Comparison of ENCODE assay signal across 28 cellular contexts in genomic region chr20:36528875-36529425, GRCh38. TPM values are rescaled to one million over a fixed set of nuclear protein-coding genes. Genes with fewer than 3 reads are reported as not detected.
DNase-seq lines count a peak whose midpoint lies in the region; ATAC-seq and TF ChIP-seq lines count a peak whose summit lies in the region.
"Had no signal": no experiment of that assay in that cellular context is flagged by ENCODE, and none has a peak within 500 bp of the region (broad histone marks: within the 10 kb centered on the region; RNA-seq: fewer than 3 reads in every experiment).

No MANE protein-coding gene starts in this region.

- H3K27me3 Mint-ChIP-seq in naive B cell = no peaks in the 10 kb centered on the region
- H3K27me3 Mint-ChIP-seq: activated T-cell treated with anti-CD3 and anti-CD28 coated beads, Interleukin-2, amount 50 U/mL, for 24 hours; B cell; central memory CD8-positive, alpha-beta T cell; naive thymus-derived CD8-positive, alpha-beta T cell had no signal

- no peak for DNase-seq in heart left ventricle
- DNase-seq in heart right ventricle = no peak
- DNase-seq in caudate nucleus (lab: John Stamatoyannopoulos, UW) = peak in 1 of 61 donors; percentile 10
- no peak for DNase-seq in naive B cell
- DNase-seq in testis = no peak
- no peak for DNase-seq in amygdala (lab: John Stamatoyannopoulos, UW)
- no peak for DNase-seq in activated T-cell treated with anti-CD3 and anti-CD28 coated beads, Interleukin-2, amount 50 U/mL, for 48 hours
- DNase-seq in HuH-7 (ENCODE audit: low spot score) = no peak
- DNase-seq: activated CD8-positive, alpha-beta memory T cell treated with anti-CD3 and anti-CD28 coated beads for 24 hours; activated naive CD4-positive, alpha-beta T cell treated with Interleukin-2 at 50 U/mL for 16 hours; activated T-cell treated with anti-CD3 and anti-CD28 coated beads, Interleukin-2, amount 50 U/mL, for 24 hours; GM23248; KG1; left cardiac atrium; MM.1S; naive thymus-derived CD8-positive, alpha-beta T cell; NCI-H1417; NCI-H2081 treated with DMSO at 0.1 percent for 48 hours; stimulated activated CD4-positive, alpha-beta T cell treated with anti-CD3 and anti-CD28 coated beads, Interleukin-1b, Interleukin-23, amount 100 ng/mL, for 48 hours; T-helper 1 cell had no signal

- TF ChIP-seq POLR2A in heart left ventricle (IDR thresholded peaks at IDR 0.05) (no peak), testis (IDR thresholded peaks at IDR 0.05) (no peak)

- intact Hi-C loops in heart left ventricle (cut with DNase I) = no loop called here
- intact Hi-C loops in heart right ventricle (cut with DNase I) = no loop called here
- intact Hi-C loops in testis (cut with DNase I; ENCODE audit: low total_unique reads) = no loop called here

- no peaks in the 10 kb centered on the region for H3K9me3 ChIP-seq in heart left ventricle
- no peaks in the 10 kb centered on the region for H3K9me3 ChIP-seq in heart right ventricle
- no peaks in the 10 kb centered on the region for H3K9me3 ChIP-seq in testis
- H3K9me3 ChIP-seq: A549, pancreas, SJSA1, vagina had no signal

- no peak overlapping the region for H3K4me3 ChIP-seq in heart left ventricle
- no peak overlapping the region for H3K4me3 ChIP-seq in heart right ventricle
- no peak overlapping the region for H3K4me3 ChIP-seq in testis
- H3K4me3 ChIP-seq: A549, GM23248, pancreas, SJSA1, skin epidermis, vagina had no signal

- H3K27ac ChIP-seq in heart left ventricle (peak overlapping the region in 1 of 12 donors; percentile 86), heart right ventricle (no peak overlapping the region), caudate nucleus (ENCODE audit: low read depth, low read length) (peak overlapping the region; percentile 11), testis (peak overlapping the region; percentile 84 to 88)
- H3K27ac ChIP-seq: A549, epithelial cell of prostate, GM23248, pancreas, SJSA1, skin epidermis, vagina had no signal

- WGBS in heart left ventricle, 4 donors = 72 to 81% (median 75%) methylated on average over 13 to 14 of the region's 14 CpGs
- WGBS in heart right ventricle, 2 donors = 76 to 77% methylated on average over 14 of the region's 14 CpGs
- 88% methylated on average over 14 of the region's 14 CpGs for WGBS in testis, 2 donors

- H3K27ac Mint-ChIP-seq in naive B cell = peak overlapping the region in 4 of 6 donors; percentile 36 to 44 (median 39)
- H3K27ac Mint-ChIP-seq: activated T-cell treated with anti-CD3 and anti-CD28 coated beads, Interleukin-2, amount 50 U/mL, for 24 hours; B cell had no signal

- TF ChIP-seq CTCF in heart left ventricle (IDR thresholded peaks at IDR 0.05) (no peak), heart right ventricle (IDR thresholded peaks at IDR 0.05) (no peak), testis (IDR thresholded peaks at IDR 0.05) (no peak)

- H3K27me3 ChIP-seq in heart left ventricle = no peaks in the 10 kb centered on the region
- H3K27me3 ChIP-seq in heart right ventricle = no peaks in the 10 kb centered on the region
- no peaks in the 10 kb centered on the region for H3K27me3 ChIP-seq in testis
- H3K27me3 ChIP-seq: pancreas, SJSA1, vagina had no signal

- H3K4me3 Mint-ChIP-seq in naive B cell = no peak overlapping the region
- H3K4me3 Mint-ChIP-seq: activated T-cell treated with anti-CD3 and anti-CD28 coated beads, Interleukin-2, amount 50 U/mL, for 24 hours; B cell; central memory CD8-positive, alpha-beta T cell; naive thymus-derived CD8-positive, alpha-beta T cell had no signal

- H3K4me1 ChIP-seq in heart left ventricle (peaks cover 0 to 2% (median 0%) of the 10 kb centered on the region in 12 donors), heart right ventricle (peaks cover 0 to 3% (median 0%) of the 10 kb centered on the region in 9 donors), testis (peaks cover 25% of the 10 kb centered on the region)
- H3K4me1 ChIP-seq: A549, SJSA1, vagina had no signal

- H3K9me3 Mint-ChIP-seq in naive B cell = no peaks in the 10 kb centered on the region
- H3K9me3 Mint-ChIP-seq: activated T-cell treated with anti-CD3 and anti-CD28 coated beads, Interleukin-2, amount 50 U/mL, for 24 hours; central memory CD8-positive, alpha-beta T cell; naive thymus-derived CD8-positive, alpha-beta T cell had no signal

- peaks cover 0 to 52% (median 46%) of the 10 kb centered on the region in 9 donors for H3K36me3 ChIP-seq in heart left ventricle
- peaks cover 0 to 51% (median 44%) of the 10 kb centered on the region in 9 donors for H3K36me3 ChIP-seq in heart right ventricle
- H3K36me3 ChIP-seq in testis (ENCODE audit: low read depth, missing control alignments) = no peaks in the 10 kb centered on the region

- peaks cover 0 to 9% of the 10 kb centered on the region in 2 donors for H3K36me3 Mint-ChIP-seq in naive B cell

- ATAC-seq in heart left ventricle (peak in 3 of 4 donors; percentile 9 to 22 (median 11)), heart right ventricle (no peak), naive B cell (ENCODE audit: low read depth in 2 of 2) (no peak)
- ATAC-seq: A549; naive thymus-derived CD8-positive, alpha-beta T cell; pancreas had no signal

- peaks cover 0 to 9% (median 4%) of the 10 kb centered on the region in 3 donors for H3K4me1 Mint-ChIP-seq in naive B cell
- H3K4me1 Mint-ChIP-seq: central memory CD8-positive, alpha-beta T cell had no signal

RNA-seq across cellular contexts. Expression of gene MYL9, which starts 12.4 kb away (rescaled TPM):
- total RNA-seq in heart left ventricle (1,000 to 10,000 TPM in 7 of 9 donors, 100 to 1,000 TPM in 2; 521 to 2,387 (median 1,751) TPM), heart right ventricle (1,000 to 10,000 TPM; 1,611 to 2,234 (median 1,868) TPM), testis (100 to 1,000 TPM; 177 to 265 TPM)
- polyA plus RNA-seq in heart left ventricle (1,000 to 10,000 TPM in 1 of 2 donors, 100 to 1,000 TPM in 1; 452 to 1,748 TPM), heart right ventricle (1,000 to 10,000 TPM in 1 of 2 donors, 100 to 1,000 TPM in 1; 755 to 2,519 TPM), naive B cell (ENCODE audit: low read depth in 6 of 6) (1 to 10 TPM in 2 of 6 donors, under 1 TPM in 4; 0.13 to 2.5 (median 0.78) TPM), testis (ENCODE audit: insufficient read depth, low read depth, low replicate concordance) (594 TPM)
- total RNA-seq: naive thymus-derived CD8-positive, alpha-beta T cell had no signal

RNA-seq across cellular contexts. Expression of gene TGIF2, which starts 44.4 kb away (rescaled TPM):
- 10 to 100 TPM in 3 of 9 donors, 1 to 10 TPM in 6; 4.5 to 14.9 (median 8.2) TPM for total RNA-seq in heart left ventricle
- 1 to 10 TPM; 2.1 to 5.4 TPM for polyA plus RNA-seq in heart left ventricle
- 10 to 100 TPM in 1 of 10 donors, 1 to 10 TPM in 9; 5.2 to 13.8 (median 7.2) TPM for total RNA-seq in heart right ventricle
- 1 to 10 TPM; 2.9 to 4.5 TPM for polyA plus RNA-seq in heart right ventricle
- 10 to 100 TPM; 33.3 to 50.5 (median 39.9) TPM for polyA plus RNA-seq in naive B cell (ENCODE audit: low read depth in 6 of 6)
- 10 to 100 TPM; 34.3 to 37.2 TPM for total RNA-seq in testis
- polyA plus RNA-seq in testis (ENCODE audit: insufficient read depth, low read depth, low replicate concordance) = 24.0 TPM

Comparison
In these comparisons a context has a peak if more than half of its experiments do, and no peak if none do; other contexts are left out.
1. ATAC-seq: peak in heart left ventricle (3 of 4); none in heart right ventricle (0 of 8) and naive B cell (0 of 2).
2. H3K27ac ChIP-seq: peak in caudate nucleus (single experiment) and testis (2 of 2); none in heart right ventricle (0 of 10).
3. RNA of gene MYL9, which starts 12.4 kb away (polyA plus RNA-seq): 755 to 2,519 TPM in heart right ventricle, 452 to 1,748 TPM in heart left ventricle and 594 TPM in testis (single experiment); 0.13 to 2.5 TPM in naive B cell; every median in the first group is over 100 times any median in the second.